In genomic region chr7:97735075-97735474, GRCh38 we compare ENCODE assay signal across 11 cellular contexts. TPM values are rescaled to one million over a fixed set of nuclear protein-coding genes. Genes with fewer than 3 reads are reported as not detected.
"Had no signal": no experiment of that assay in that cellular context is flagged by ENCODE, and none has a peak within 500 bp of the region (broad histone marks: within the 10 kb centered on the region; RNA-seq: fewer than 3 reads in every experiment).

No MANE protein-coding gene starts in this region.

- H3K36me3 ChIP-seq: HAP-1 had no signal

- H2AFZ ChIP-seq: GM23248, GM23338 had no signal

- H3K4me3 Mint-ChIP-seq: HFFc6 had no signal

- H3K27ac Mint-ChIP-seq: GM23338, H9, HFFc6 had no signal

- ATAC-seq: GM23338, HCT116 had no signal

- H3K9ac ChIP-seq: GM23248 had no signal

- H3K9me3 ChIP-seq: HAP-1 had no signal

- FAIRE-seq: H1, H54 had no signal

- H3K9me3 Mint-ChIP-seq: GM23338 had no signal

- H3K27ac ChIP-seq: GM23248 had no signal

- DNase-seq: GM23248, GOT3, H7, H9, HCEC 1CT, HFFc6 had no signal

- H3K4me1 ChIP-seq: HAP-1 had no signal

- H3K4me3 ChIP-seq: GM23248, HAP-1 had no signal

RNA-seq across cellular contexts. Expression of gene TAC1, which starts 3.2 kb away (rescaled TPM):
- total RNA-seq: GM23248, HFFc6 had no signal
- polyA plus RNA-seq: GM23248 had no signal
